In the genomic region with DNA sequence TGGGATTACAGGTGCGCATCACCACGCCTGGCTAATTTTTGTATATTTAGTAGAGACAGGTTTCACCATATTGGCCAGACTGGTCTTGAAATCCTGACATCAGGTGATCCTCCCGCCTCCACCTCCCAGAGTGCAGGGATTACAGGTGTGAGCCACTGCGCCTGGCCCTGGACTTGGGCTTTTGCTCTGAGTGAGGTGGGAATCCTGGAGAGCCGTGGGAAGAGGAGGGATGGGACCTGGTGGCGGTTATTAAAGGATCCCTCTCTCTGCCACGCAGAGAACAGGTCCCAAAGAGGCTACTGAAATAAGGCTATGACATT, we compare ENCODE assay signal across 16 cellular contexts. TPM values are rescaled to one million over a fixed set of nuclear protein-coding genes. Genes with fewer than 3 reads are reported as not detected.
DNase-seq lines count a peak whose midpoint lies in the region; ATAC-seq, FAIRE-seq and TF ChIP-seq lines count a peak whose summit lies in the region.
"Had no signal": no experiment of that assay in that cellular context is flagged by ENCODE, and none has a peak within 500 bp of the region (broad histone marks: within the 10 kb centered on the region; RNA-seq: fewer than 3 reads in every experiment).

No MANE protein-coding gene starts in this region.

- ATAC-seq in left lobe of liver, result no peak
- ATAC-seq: A549, mucosa of descending colon had no signal

- CTCF ChIA-PET in activated CD4-positive, alpha-beta T cell treated with anti-CD3 and anti-CD28 coated beads, Interleukin-2, amount 10 ng/mL, durations not matched to agents 7 days and 5 days (lab: Charles Lee), result interaction anchor here (3.0 kb wide), 1 partner anchor 11 kb away, joined by 8 read pairs; no protein-coding TSS in a partner anchor

- intact Hi-C loops in activated T-helper 2 cell treated with anti-CD3 and anti-CD28 coated beads, Interferon-gamma antibody, Interleukin-2, Interleukin-4, amounts not matched to agents 10 μg/mL and 5 μg/mL and 100 μg/mL, durations not matched to agents 14 hours and 24 hours and 36 hours (cut with micrococcal nuclease), result loop anchor here (10.0 kb wide), 1 partner anchor 101 kb away; no protein-coding TSS in a partner anchor

- peak overlapping the region; percentile 98 for H3K27ac Mint-ChIP-seq in activated CD4-positive, alpha-beta T cell treated with anti-CD3 and anti-CD28 coated beads, Interleukin-2, amount 10 ng/mL, durations not matched to agents 7 days and 5 days
- peak overlapping the region; percentile 97 for H3K27ac Mint-ChIP-seq in activated T-helper 2 cell treated with anti-CD3 and anti-CD28 coated beads, Interferon-gamma antibody, Interleukin-2, Interleukin-4, amounts not matched to agents 10 μg/mL and 5 μg/mL and 100 μg/mL, durations not matched to agents 14 hours and 24 hours and 36 hours
- H3K27ac Mint-ChIP-seq in progenitor cell of endocrine pancreas, result peak overlapping the region; percentile 52
- H3K27ac Mint-ChIP-seq in HFFc6, result no peak overlapping the region

- H3K27me3 Mint-ChIP-seq in activated CD4-positive, alpha-beta T cell treated with anti-CD3 and anti-CD28 coated beads, Interleukin-2, amount 10 ng/mL, durations not matched to agents 7 days and 5 days, result no peaks in the 10 kb centered on the region
- no peaks in the 10 kb centered on the region for H3K27me3 Mint-ChIP-seq in activated T-helper 2 cell treated with anti-CD3 and anti-CD28 coated beads, Interferon-gamma antibody, Interleukin-2, Interleukin-4, amounts not matched to agents 10 μg/mL and 5 μg/mL and 100 μg/mL, durations not matched to agents 14 hours and 24 hours and 36 hours (ENCODE audit: low read depth)
- H3K27me3 Mint-ChIP-seq in progenitor cell of endocrine pancreas, result no peaks in the 10 kb centered on the region
- H3K27me3 Mint-ChIP-seq in HFFc6 (ENCODE audit: insufficient read depth), result peaks cover 3% of the 10 kb centered on the region; the same call in 1 of the 2 replicates

- POLR2A ChIA-PET in activated CD4-positive, alpha-beta T cell treated with anti-CD3 and anti-CD28 coated beads, Interleukin-2, amount 10 ng/mL, durations not matched to agents 7 days and 5 days (lab: Charles Lee), result no interaction called here

- H3K4me1 Mint-ChIP-seq in activated CD4-positive, alpha-beta T cell treated with anti-CD3 and anti-CD28 coated beads, Interleukin-2, amount 10 ng/mL, durations not matched to agents 7 days and 5 days, result peaks cover 33% of the 10 kb centered on the region
- peaks cover 15% of the 10 kb centered on the region for H3K4me1 Mint-ChIP-seq in activated T-helper 2 cell treated with anti-CD3 and anti-CD28 coated beads, Interferon-gamma antibody, Interleukin-2, Interleukin-4, amounts not matched to agents 10 μg/mL and 5 μg/mL and 100 μg/mL, durations not matched to agents 14 hours and 24 hours and 36 hours (ENCODE audit: low read depth)
- H3K4me1 Mint-ChIP-seq in progenitor cell of endocrine pancreas (ENCODE audit: low read depth) (peaks cover 34% of the 10 kb centered on the region), HFFc6 (ENCODE audit: low read depth) (peaks cover 6% of the 10 kb centered on the region; the same call in 1 of the 2 replicates)

- TF ChIP-seq POLR2A in GM12891 (IDR thresholded peaks at IDR 0.05; ENCODE audit: low read depth, low read length), result no peak

- no peak for DNase-seq in activated CD4-positive, alpha-beta T cell treated with anti-CD3 and anti-CD28 coated beads, Interleukin-2, amount 10 ng/mL, durations not matched to agents 7 days and 5 days
- DNase-seq in activated CD4-positive, alpha-beta T cell treated with anti-CD3 and anti-CD28 coated beads for 48 hours, result no peak
- DNase-seq in GM12891 (ENCODE audit: insufficient read length, low spot score), result no peak
- DNase-seq in activated T-helper 2 cell treated with anti-CD3 and anti-CD28 coated beads, Interferon-gamma antibody, Interleukin-2, Interleukin-4, amounts not matched to agents 10 μg/mL and 5 μg/mL and 100 μg/mL, durations not matched to agents 14 hours and 24 hours and 36 hours (ENCODE audit: low spot score), result no peak
- DNase-seq in progenitor cell of endocrine pancreas (ENCODE audit: low spot score, unreplicated experiment), result no peak
- no peak for DNase-seq in HFFc6
- DNase-seq in KG1 (lab: John Stamatoyannopoulos, UW), result no peak
- DNase-seq in left lobe of liver (ENCODE audit: low spot score), result no peak
- DNase-seq: activated CD8-positive, alpha-beta memory T cell treated with anti-CD3 and anti-CD28 coated beads for 24 hours; hippocampal formation; kidney glomerular epithelial cell; MM.1S; mucosa of descending colon; NCI-H187; NCI-H510A had no signal

- H3K36me3 Mint-ChIP-seq in activated CD4-positive, alpha-beta T cell treated with anti-CD3 and anti-CD28 coated beads, Interleukin-2, amount 10 ng/mL, durations not matched to agents 7 days and 5 days (ENCODE audit: low read depth), result peaks cover 18% of the 10 kb centered on the region
- peaks cover 18% of the 10 kb centered on the region for H3K36me3 Mint-ChIP-seq in activated T-helper 2 cell treated with anti-CD3 and anti-CD28 coated beads, Interferon-gamma antibody, Interleukin-2, Interleukin-4, amounts not matched to agents 10 μg/mL and 5 μg/mL and 100 μg/mL, durations not matched to agents 14 hours and 24 hours and 36 hours (ENCODE audit: low read depth)
- peaks cover 4% of the 10 kb centered on the region for H3K36me3 Mint-ChIP-seq in progenitor cell of endocrine pancreas (ENCODE audit: insufficient read depth)
- peaks cover 5% of the 10 kb centered on the region; the same call in 1 of the 2 replicates for H3K36me3 Mint-ChIP-seq in HFFc6 (ENCODE audit: low read depth)

- peak overlapping the region; percentile 90 for H3K4me3 Mint-ChIP-seq in activated CD4-positive, alpha-beta T cell treated with anti-CD3 and anti-CD28 coated beads, Interleukin-2, amount 10 ng/mL, durations not matched to agents 7 days and 5 days
- peak overlapping the region; percentile 90 for H3K4me3 Mint-ChIP-seq in activated T-helper 2 cell treated with anti-CD3 and anti-CD28 coated beads, Interferon-gamma antibody, Interleukin-2, Interleukin-4, amounts not matched to agents 10 μg/mL and 5 μg/mL and 100 μg/mL, durations not matched to agents 14 hours and 24 hours and 36 hours (ENCODE audit: low read depth)
- H3K4me3 Mint-ChIP-seq in progenitor cell of endocrine pancreas (ENCODE audit: low read depth), result peak overlapping the region; percentile 76
- H3K4me3 Mint-ChIP-seq in HFFc6, result no peak overlapping the region

- TF ChIP-seq CTCF in progenitor cell of endocrine pancreas (IDR thresholded peaks at IDR 0.05; ENCODE audit: unreplicated experiment) (no peak), HFFc6 (IDR thresholded peaks at IDR 0.05) (no peak)

- no peaks in the 10 kb centered on the region for H3K9me3 Mint-ChIP-seq in activated CD4-positive, alpha-beta T cell treated with anti-CD3 and anti-CD28 coated beads, Interleukin-2, amount 10 ng/mL, durations not matched to agents 7 days and 5 days
- H3K9me3 Mint-ChIP-seq in activated T-helper 2 cell treated with anti-CD3 and anti-CD28 coated beads, Interferon-gamma antibody, Interleukin-2, Interleukin-4, amounts not matched to agents 10 μg/mL and 5 μg/mL and 100 μg/mL, durations not matched to agents 14 hours and 24 hours and 36 hours, result no peaks in the 10 kb centered on the region
- H3K9me3 Mint-ChIP-seq in progenitor cell of endocrine pancreas (ENCODE audit: low read depth) (no peaks in the 10 kb centered on the region), HFFc6 (no peaks in the 10 kb centered on the region)

- FAIRE-seq in GM12891 (lab: Jason Lieb, UNC), result peak; percentile 79
- FAIRE-seq: A549 had no signal

TF ChIP-seq in GM12891, 5 proteins besides CTCF, POLR2A, EP300 and RAD21:
- TF ChIP-seq POLR2AphosphoS5 (IDR thresholded peaks at IDR 0.05; ENCODE audit: low read depth, low read length) (no peak), SPI1 (IDR thresholded peaks at IDR 0.05; ENCODE audit: low read depth, low read length) (no peak), PAX5 (IDR thresholded peaks at IDR 0.05; ENCODE audit: insufficient read depth, low read length, severe bottlenecking) (no peak), TAF1 (IDR thresholded peaks at IDR 0.05; ENCODE audit: low read depth, low read length) (no peak), POU2F2 (IDR thresholded peaks at IDR 0.05; ENCODE audit: low read depth, low read length) (no peak)

RNA-seq across cellular contexts. Expression of a gene that starts 1.7 kb away (rescaled TPM):
- total RNA-seq in activated CD4-positive, alpha-beta T cell treated with anti-CD3 and anti-CD28 coated beads, Interleukin-2, amount 10 ng/mL, durations not matched to agents 7 days and 5 days, result 100 to 1,000 TPM; 837 to 960 TPM
- polyA plus RNA-seq in GM12891 (2012; ENCODE audit: low read depth, missing spikeins), result 250 TPM
- 428 and 432 TPM in 2 replicates for total RNA-seq in activated T-helper 2 cell treated with anti-CD3 and anti-CD28 coated beads, Interferon-gamma antibody, Interleukin-2, Interleukin-4, amounts not matched to agents 10 μg/mL and 5 μg/mL and 100 μg/mL, durations not matched to agents 14 hours and 24 hours and 36 hours
- total RNA-seq in progenitor cell of endocrine pancreas, result 469 and 507 TPM in 2 replicates
- 100 to 1,000 TPM; 332 to 383 (median 356) TPM for total RNA-seq in HFFc6 (2021; fragmentation: NEBNext Ultra II Directional; extraction: Animal tissue kit (Norgen Biotek cat#: 25700))
- total RNA-seq in left lobe of liver, result 153 TPM

RNA-seq across cellular contexts. Expression of a gene that starts 30.2 kb away (rescaled TPM):
- total RNA-seq in activated CD4-positive, alpha-beta T cell treated with anti-CD3 and anti-CD28 coated beads, Interleukin-2, amount 10 ng/mL, durations not matched to agents 7 days and 5 days, result under 1 TPM; 0.79 to 0.87 TPM
- polyA plus RNA-seq in GM12891 (2012; ENCODE audit: low read depth, missing spikeins), result 4.3 TPM
- total RNA-seq in activated T-helper 2 cell treated with anti-CD3 and anti-CD28 coated beads, Interferon-gamma antibody, Interleukin-2, Interleukin-4, amounts not matched to agents 10 μg/mL and 5 μg/mL and 100 μg/mL, durations not matched to agents 14 hours and 24 hours and 36 hours, result 5.6 and 7.1 TPM in 2 replicates
- total RNA-seq in progenitor cell of endocrine pancreas (37.9 and 39.5 TPM in 2 replicates), left lobe of liver (22.8 TPM)
- 10 to 100 TPM; 72.0 to 86.0 (median 77.6) TPM for total RNA-seq in HFFc6 (2021; fragmentation: NEBNext Ultra II Directional; extraction: Animal tissue kit (Norgen Biotek cat#: 25700))

RNA-seq across cellular contexts. Expression of a gene that starts 34.9 kb away (rescaled TPM):
- under 1 TPM; 0.99 to 1.00 TPM for total RNA-seq in activated CD4-positive, alpha-beta T cell treated with anti-CD3 and anti-CD28 coated beads, Interleukin-2, amount 10 ng/mL, durations not matched to agents 7 days and 5 days
- polyA plus RNA-seq in GM12891 (2012; ENCODE audit: low read depth, missing spikeins), result 0.06 TPM
- total RNA-seq in activated T-helper 2 cell treated with anti-CD3 and anti-CD28 coated beads, Interferon-gamma antibody, Interleukin-2, Interleukin-4, amounts not matched to agents 10 μg/mL and 5 μg/mL and 100 μg/mL, durations not matched to agents 14 hours and 24 hours and 36 hours, result 2.2 and 2.4 TPM in 2 replicates
- total RNA-seq in progenitor cell of endocrine pancreas, result 147 and 160 TPM in 2 replicates
- under 1 TPM in 4 of 6 experiments, not detected in 2; 0.15 to 0.67 (median 0.46) TPM for total RNA-seq in HFFc6 (2021; fragmentation: NEBNext Ultra II Directional; extraction: Animal tissue kit (Norgen Biotek cat#: 25700))
- total RNA-seq in left lobe of liver, result 12.8 TPM

Comparison
In these comparisons a context has a peak if more than half of its experiments do, and no peak if none do; other contexts are left out.
1. RNA of a gene that starts 34.9 kb away (total RNA-seq): 147 to 160 TPM in progenitor cell of endocrine pancreas; 12.8 TPM in left lobe of liver (single experiment), 2.2 to 2.4 TPM in activated T-helper 2 cell treated with anti-CD3 and anti-CD28 coated beads, Interferon-gamma antibody, Interleukin-2, Interleukin-4, amounts not matched to agents 10 μg/mL and 5 μg/mL and 100 μg/mL, durations not matched to agents 14 hours and 24 hours and 36 hours, 0.99 to 1.00 TPM in activated CD4-positive, alpha-beta T cell treated with anti-CD3 and anti-CD28 coated beads, Interleukin-2, amount 10 ng/mL, durations not matched to agents 7 days and 5 days and 0.15 to 0.67 TPM in HFFc6; every median in the first group is over 10 times any median in the second.